13 cellular contexts compared by ENCODE assay signal in genomic region chr9:18238254-18238653, GRCh38.
DNase-seq lines count a peak whose midpoint lies in the region; ATAC-seq and TF ChIP-seq lines count a peak whose summit lies in the region.
"Had no signal": no experiment of that assay in that cellular context is flagged by ENCODE, and none has a peak within 500 bp of the region (broad histone marks: within the 10 kb centered on the region; RNA-seq: fewer than 3 reads in every experiment).

No MANE protein-coding gene starts in this region.

- no peak overlapping the region for H3K4me3 Mint-ChIP-seq in chondrocyte (ENCODE audit: unreplicated experiment)
- H3K4me3 Mint-ChIP-seq in activated T-cell treated with anti-CD3 and anti-CD28 coated beads, Interleukin-2, amount 50 U/mL, for 24 hours = no peak overlapping the region
- H3K4me3 Mint-ChIP-seq: activated naive CD4-positive, alpha-beta T cell treated with anti-CD3 and anti-CD28 coated beads for 36 hours; CD8-positive, alpha-beta memory T cell had no signal

- peaks cover 8% of the 10 kb centered on the region for H3K9me3 Mint-ChIP-seq in chondrocyte (ENCODE audit: low read depth)
- peaks cover 1% of the 10 kb centered on the region for H3K9me3 Mint-ChIP-seq in activated T-cell treated with anti-CD3 and anti-CD28 coated beads, Interleukin-2, amount 50 U/mL, for 24 hours
- H3K9me3 Mint-ChIP-seq: activated naive CD4-positive, alpha-beta T cell treated with anti-CD3 and anti-CD28 coated beads for 36 hours had no signal

- H3K36me3 ChIP-seq in lung (ENCODE audit: control insufficient read depth in 2 of 2, insufficient read depth in 2 of 2, low read length in 2 of 2) (no peaks in the 10 kb centered on the region), thyroid gland (no peaks in the 10 kb centered on the region)
- H3K36me3 ChIP-seq: pancreas had no signal

- H3K27me3 ChIP-seq in lung (ENCODE audit: control insufficient read depth, insufficient read depth) (no peaks in the 10 kb centered on the region), thyroid gland (no peaks in the 10 kb centered on the region)
- H3K27me3 ChIP-seq: pancreas had no signal

- H3K36me3 Mint-ChIP-seq in chondrocyte (ENCODE audit: low read depth) = peaks cover under 1% of the 10 kb centered on the region
- H3K36me3 Mint-ChIP-seq in activated T-cell treated with anti-CD3 and anti-CD28 coated beads, Interleukin-2, amount 50 U/mL, for 24 hours (ENCODE audit: low read depth) = no peaks in the 10 kb centered on the region
- H3K36me3 Mint-ChIP-seq: CD8-positive, alpha-beta memory T cell had no signal

- H3K27ac Mint-ChIP-seq in chondrocyte (ENCODE audit: unreplicated experiment) = peak overlapping the region; percentile 27
- H3K27ac Mint-ChIP-seq in activated T-cell treated with anti-CD3 and anti-CD28 coated beads, Interleukin-2, amount 50 U/mL, for 24 hours = no peak overlapping the region
- H3K27ac Mint-ChIP-seq: activated naive CD4-positive, alpha-beta T cell treated with anti-CD3 and anti-CD28 coated beads for 36 hours; CD8-positive, alpha-beta memory T cell had no signal

- no peak overlapping the region for H3K27ac ChIP-seq in lung (ENCODE audit: low read depth in 1 of 2, low read length in 1 of 2)
- no peak overlapping the region for H3K27ac ChIP-seq in thyroid gland
- H3K27ac ChIP-seq: pancreas had no signal

- peaks cover 0 to 5% of the 10 kb centered on the region in 2 donors for H3K4me1 ChIP-seq in lung (ENCODE audit: control insufficient read depth in 2 of 2, insufficient read depth in 2 of 2, low read length in 2 of 2)
- H3K4me1 ChIP-seq in thyroid gland = no peaks in the 10 kb centered on the region
- H3K4me1 ChIP-seq: pancreas had no signal

- peak; percentile 55 for DNase-seq in AG20443 (ENCODE audit: low spot score)
- peak; percentile 83 for DNase-seq in M059J (ENCODE audit: low read depth)
- no peak for DNase-seq in chondrocyte (ENCODE audit: low spot score)
- DNase-seq in lung (ENCODE audit: low spot score) = no peak
- no peak for DNase-seq in activated T-cell treated with anti-CD3 and anti-CD28 coated beads, Interleukin-2, amount 50 U/mL, for 24 hours
- no peak for DNase-seq in NCI-H524 (lab: John Stamatoyannopoulos, UW)
- DNase-seq in C1 segment of cervical spinal cord (lab: John Stamatoyannopoulos, UW) = no peak
- DNase-seq in thyroid gland = no peak
- DNase-seq: activated naive CD4-positive, alpha-beta T cell treated with anti-CD3 and anti-CD28 coated beads for 36 hours; CD8-positive, alpha-beta memory T cell; MV-4-11; NCI-H524 treated with DMSO at 0.1 percent for 48 hours; pancreas had no signal

- H3K9me3 ChIP-seq in lung (ENCODE audit: control insufficient read depth in 2 of 2, insufficient read depth in 1 of 2, low read length in 1 of 2) (no peaks in the 10 kb centered on the region), thyroid gland (no peaks in the 10 kb centered on the region)
- H3K9me3 ChIP-seq: pancreas had no signal

- H3K4me3 ChIP-seq in lung = no peak overlapping the region
- H3K4me3 ChIP-seq in thyroid gland (replicated peaks in 1 of 3) = no peak overlapping the region
- H3K4me3 ChIP-seq: pancreas had no signal

- TF ChIP-seq POLR2A in thyroid gland (IDR thresholded peaks at IDR 0.05) = no peak

- intact Hi-C loops in thyroid gland (cut with DNase I) = no loop called here

- TF ChIP-seq CTCF in chondrocyte (IDR thresholded peaks at IDR 0.05) = no peak
- TF ChIP-seq CTCF in lung (IDR thresholded peaks at IDR 0.05; ENCODE audit: control extremely low read depth, extremely low read depth) = no peak
- no peak for TF ChIP-seq CTCF in thyroid gland (IDR thresholded peaks at IDR 0.05)

- H3K27me3 Mint-ChIP-seq in chondrocyte (ENCODE audit: low read depth) = no peaks in the 10 kb centered on the region
- peaks cover 11% of the 10 kb centered on the region for H3K27me3 Mint-ChIP-seq in activated T-cell treated with anti-CD3 and anti-CD28 coated beads, Interleukin-2, amount 50 U/mL, for 24 hours

- 62 to 65% methylated on average over 2 of the region's 2 CpGs for WGBS in lung, 2 donors
- WGBS in thyroid gland, 2 donors = 76 to 83% methylated on average over 2 of the region's 2 CpGs

- H3K4me1 Mint-ChIP-seq in chondrocyte (ENCODE audit: low read depth) = peaks cover 18% of the 10 kb centered on the region
- H3K4me1 Mint-ChIP-seq in activated T-cell treated with anti-CD3 and anti-CD28 coated beads, Interleukin-2, amount 50 U/mL, for 24 hours (ENCODE audit: low read depth) = peaks cover 5% of the 10 kb centered on the region
- H3K4me1 Mint-ChIP-seq: CD8-positive, alpha-beta memory T cell had no signal

- peak; percentile 67 for ATAC-seq in lung (ENCODE audit: insufficient read depth, low FRiP score)
- ATAC-seq: pancreas had no signal

Comparison
In these comparisons a context has a peak if more than half of its experiments do, and no peak if none do; other contexts are left out.
1. DNase-seq: peak in AG20443 (single experiment) and M059J (single experiment); none in chondrocyte (single experiment), lung (single experiment), activated T-cell treated with anti-CD3 and anti-CD28 coated beads, Interleukin-2, amount 50 U/mL, for 24 hours (single experiment), NCI-H524 (0 of 2), C1 segment of cervical spinal cord (0 of 14) and thyroid gland (0 of 2).